3 cellular contexts compared by ENCODE assay signal in genomic region chrX:22958250-22958649, GRCh38.
A peak's percentile ranks its signal among the peaks of the same experiment; 100 is the strongest.
TF ChIP-seq lines count a peak whose summit lies in the region.

No MANE protein-coding gene starts in this region.

TF ChIP-seq in HepG2, 621 proteins besides CTCF, POLR2A, EP300 and RAD21:
- TF ChIP-seq SP1 (IDR thresholded peaks at IDR 0.05) (no peak), SP1 (CRISPR knock-in tag; IDR thresholded peaks at IDR 0.05) (no peak), GATAD2A (CRISPR knock-in tag; IDR thresholded peaks at IDR 0.05) (no peak), ZNF788 (CRISPR knock-in tag; IDR thresholded peaks at IDR 0.05; ENCODE audit: borderline replicate concordance) (no peak), GMEB1 (CRISPR knock-in tag; IDR thresholded peaks at IDR 0.05; ENCODE audit: borderline replicate concordance) (no peak), HNRNPK (IDR thresholded peaks at IDR 0.05; ENCODE audit: low read depth, low read length, poor library complexity, severe bottlenecking) (peak; percentile 86)

TF ChIP-seq in K562, 482 proteins besides CTCF, POLR2A, EP300 and RAD21:
- TF ChIP-seq FIP1L1 (IDR thresholded peaks at IDR 0.05; ENCODE audit: low read depth, low read length, poor library complexity, severe bottlenecking) (no peak), THRB (CRISPR knock-in tag; conservative IDR thresholded peaks at IDR 0.05) (no peak), HNRNPK (IDR thresholded peaks at IDR 0.05; ENCODE audit: low read depth, low read length, poor library complexity, severe bottlenecking) (peak; percentile 69), PHF20 (IDR thresholded peaks at IDR 0.05; ENCODE audit: partially characterized antibody) (no peak), NFRKB (IDR thresholded peaks at IDR 0.05; ENCODE audit: low read depth) (no peak)
- TF ChIP-seq, protein P1, sequence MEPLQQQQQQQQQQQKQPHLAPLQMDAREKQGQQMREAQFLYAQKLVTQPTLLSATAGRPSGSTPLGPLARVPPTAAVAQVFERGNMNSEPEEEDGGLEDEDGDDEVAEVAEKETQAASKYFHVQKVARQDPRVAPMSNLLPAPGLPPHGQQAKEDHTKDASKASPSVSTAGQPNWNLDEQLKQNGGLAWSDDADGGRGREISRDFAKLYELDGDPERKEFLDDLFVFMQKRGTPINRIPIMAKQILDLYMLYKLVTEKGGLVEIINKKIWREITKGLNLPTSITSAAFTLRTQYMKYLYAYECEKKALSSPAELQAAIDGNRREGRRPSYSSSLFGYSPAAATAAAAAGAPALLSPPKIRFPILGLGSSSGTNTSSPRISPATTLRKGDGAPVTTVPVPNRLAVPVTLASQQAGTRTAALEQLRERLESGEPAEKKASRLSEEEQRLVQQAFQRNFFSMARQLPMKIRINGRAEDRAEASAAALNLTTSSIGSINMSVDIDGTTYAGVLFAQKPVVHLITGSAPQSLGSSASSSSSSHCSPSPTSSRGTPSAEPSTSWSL (CRISPR knock-in tag; IDR thresholded peaks at IDR 0.05; ENCODE audit: borderline replicate concordance) = no peak
- TF ChIP-seq, protein P2, sequence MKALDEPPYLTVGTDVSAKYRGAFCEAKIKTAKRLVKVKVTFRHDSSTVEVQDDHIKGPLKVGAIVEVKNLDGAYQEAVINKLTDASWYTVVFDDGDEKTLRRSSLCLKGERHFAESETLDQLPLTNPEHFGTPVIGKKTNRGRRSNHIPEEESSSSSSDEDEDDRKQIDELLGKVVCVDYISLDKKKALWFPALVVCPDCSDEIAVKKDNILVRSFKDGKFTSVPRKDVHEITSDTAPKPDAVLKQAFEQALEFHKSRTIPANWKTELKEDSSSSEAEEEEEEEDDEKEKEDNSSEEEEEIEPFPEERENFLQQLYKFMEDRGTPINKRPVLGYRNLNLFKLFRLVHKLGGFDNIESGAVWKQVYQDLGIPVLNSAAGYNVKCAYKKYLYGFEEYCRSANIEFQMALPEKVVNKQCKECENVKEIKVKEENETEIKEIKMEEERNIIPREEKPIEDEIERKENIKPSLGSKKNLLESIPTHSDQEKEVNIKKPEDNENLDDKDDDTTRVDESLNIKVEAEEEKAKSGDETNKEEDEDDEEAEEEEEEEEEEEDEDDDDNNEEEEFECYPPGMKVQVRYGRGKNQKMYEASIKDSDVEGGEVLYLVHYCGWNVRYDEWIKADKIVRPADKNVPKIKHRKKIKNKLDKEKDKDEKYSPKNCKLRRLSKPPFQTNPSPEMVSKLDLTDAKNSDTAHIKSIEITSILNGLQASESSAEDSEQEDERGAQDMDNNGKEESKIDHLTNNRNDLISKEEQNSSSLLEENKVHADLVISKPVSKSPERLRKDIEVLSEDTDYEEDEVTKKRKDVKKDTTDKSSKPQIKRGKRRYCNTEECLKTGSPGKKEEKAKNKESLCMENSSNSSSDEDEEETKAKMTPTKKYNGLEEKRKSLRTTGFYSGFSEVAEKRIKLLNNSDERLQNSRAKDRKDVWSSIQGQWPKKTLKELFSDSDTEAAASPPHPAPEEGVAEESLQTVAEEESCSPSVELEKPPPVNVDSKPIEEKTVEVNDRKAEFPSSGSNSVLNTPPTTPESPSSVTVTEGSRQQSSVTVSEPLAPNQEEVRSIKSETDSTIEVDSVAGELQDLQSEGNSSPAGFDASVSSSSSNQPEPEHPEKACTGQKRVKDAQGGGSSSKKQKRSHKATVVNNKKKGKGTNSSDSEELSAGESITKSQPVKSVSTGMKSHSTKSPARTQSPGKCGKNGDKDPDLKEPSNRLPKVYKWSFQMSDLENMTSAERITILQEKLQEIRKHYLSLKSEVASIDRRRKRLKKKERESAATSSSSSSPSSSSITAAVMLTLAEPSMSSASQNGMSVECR (CRISPR knock-in tag; IDR thresholded peaks at IDR 0.05) = no peak

TF ChIP-seq in neural cell, 6 proteins besides CTCF, POLR2A, EP300 and RAD21:
- TF ChIP-seq TAF1 (IDR thresholded peaks at IDR 0.05; ENCODE audit: low read depth) (no peak), REST (IDR thresholded peaks at IDR 0.05; ENCODE audit: borderline replicate concordance) (no peak), POLR2AphosphoS5 (IDR thresholded peaks at IDR 0.05) (no peak), MXI1 (conservative IDR thresholded peaks at IDR 0.05; ENCODE audit: poor library complexity, severe bottlenecking) (no peak), EZH2 (IDR thresholded peaks at IDR 0.05; ENCODE audit: borderline replicate concordance, insufficient read depth, low read length, poor library complexity, severe bottlenecking) (no peak), SMC3 (conservative IDR thresholded peaks at IDR 0.05; ENCODE audit: poor library complexity) (no peak)
